ENCODE assay signal across 35 cellular contexts in genomic region chrX:129968968-129969367, GRCh38.
"Had no signal": no experiment of that assay in that cellular context is flagged by ENCODE, and none has a peak within 500 bp of the region (broad histone marks: within the 10 kb centered on the region; RNA-seq: fewer than 3 reads in every experiment).

No MANE protein-coding gene starts in this region.

- DNase-seq: Karpas-422, Kasumi-1, MG63, MM.1S, MV-4-11, NCI-H1048, NCI-H1092, NCI-H1092 treated with DMSO at 0.1 percent for 48 hours, NCI-H1105, NCI-H1105 treated with DMSO at 0.1 percent for 48 hours, NCI-H1417, NCI-H1417 treated with DMSO at 0.1 percent for 48 hours, NCI-H1436, NCI-H1436 treated with DMSO at 0.1 percent for 48 hours, NCI-H146, NCI-H1694, NCI-H1694 treated with DMSO at 0.1 percent for 48 hours, NCI-H187, NCI-H187 treated with DMSO at 0.1 percent for 48 hours, NCI-H1930, NCI-H2029, NCI-H2029 treated with DMSO at 0.1 percent for 48 hours, NCI-H2081 treated with DMSO at 0.1 percent for 48 hours, NCI-H2107, NCI-H2171, NCI-H2171 treated with DMSO at 0.1 percent for 48 hours, NCI-H2227 treated with DMSO at 0.1 percent for 48 hours, NCI-H226, NCI-H345, NCI-H446, NCI-H446 treated with DMSO at 0.1 percent for 48 hours, NCI-H510A, NCI-H510A treated with DMSO at 0.1 percent for 48 hours, NCI-H524, NCI-H524 treated with DMSO at 0.1 percent for 48 hours had no signal

- H3K36me3 ChIP-seq: MG63 had no signal

- H3K4me3 ChIP-seq: MG63 had no signal

- H3K9me3 ChIP-seq: MG63 had no signal

- H3K27me3 ChIP-seq: MG63 had no signal
